Comparison of ENCODE assay signal across 28 cellular contexts in genomic region chr19:690203-690602, GRCh38. TPM values are rescaled to one million over a fixed set of nuclear protein-coding genes. Genes with fewer than 3 reads are reported as not detected.
"Had no signal": no experiment of that assay in that cellular context is flagged by ENCODE, and none has a peak within 500 bp of the region (broad histone marks: within the 10 kb centered on the region; RNA-seq: fewer than 3 reads in every experiment).

No MANE protein-coding gene starts in this region.

- H3K4me3 ChIP-seq: K562, SK-N-MC had no signal

- DNase-seq: activated B cell treated with CpG ODN at 0.5 μM for 24 hours; activated CD4-positive, alpha-beta T cell treated with anti-CD3 and anti-CD28 coated beads for 1 hour; activated CD4-positive, alpha-beta T cell treated with anti-CD3 and anti-CD28 coated beads, Interleukin-2, amount 10 ng/mL, durations not matched to agents 24 days and 14 days; activated CD4-positive, alpha-beta T cell treated with anti-CD3 and anti-CD28 coated beads, Interleukin-2, amount 50 U/mL, for 48 hours; activated CD8-positive, alpha-beta memory T cell treated with anti-CD3 and anti-CD28 coated beads, Interleukin-2, amount 10 ng/mL, durations not matched to agents 7 days and 5 days; activated effector memory CD4-positive, alpha-beta T cell treated with anti-CD3 and anti-CD28 coated beads, Interleukin-2, amount 50 U/mL, for 16 hours; activated naive CD4-positive, alpha-beta T cell treated with anti-CD3 and anti-CD28 coated beads for 36 hours; activated T-cell treated with anti-CD3 and anti-CD28 coated beads, Interleukin-2, amount 50 U/mL, for 4 hours; amygdala; Karpas-422; MM.1S; NCI-H1105; NCI-H1436; NCI-H1694 treated with DMSO at 0.1 percent for 48 hours; NCI-H2029 treated with DMSO at 0.1 percent for 48 hours; NCI-H345; NCI-H510A; NCI-H526 treated with DMSO at 0.1 percent for 48 hours; NCI-H82; NK-92 treated with Interleukin-12 subunit alpha and Interleukin-12 subunit beta, amount 100 ng/mL, for 24 hours; PC-3; SIG-M5; T-cell; T-helper 2 cell; T1000 had no signal

- H3K27ac ChIP-seq: SK-N-MC had no signal

RNA-seq across cellular contexts. Expression of gene PRSS57, which starts 5.0 kb away (rescaled TPM):
- total RNA-seq: activated B cell treated with CpG ODN at 0.5 μM for 24 hours; activated CD4-positive, alpha-beta T cell treated with anti-CD3 and anti-CD28 coated beads, Interleukin-2, amount 10 ng/mL, durations not matched to agents 24 days and 14 days; activated naive CD4-positive, alpha-beta T cell treated with anti-CD3 and anti-CD28 coated beads for 36 hours; astrocyte; PC-3 had no signal

RNA-seq across cellular contexts. Expression of gene PALM, which starts 18.5 kb away (rescaled TPM):
- total RNA-seq: activated B cell treated with CpG ODN at 0.5 μM for 24 hours; activated CD4-positive, alpha-beta T cell treated with anti-CD3 and anti-CD28 coated beads, Interleukin-2, amount 10 ng/mL, durations not matched to agents 24 days and 14 days; activated CD8-positive, alpha-beta memory T cell treated with anti-CD3 and anti-CD28 coated beads, Interleukin-2, amount 10 ng/mL, durations not matched to agents 7 days and 5 days had no signal

RNA-seq across cellular contexts. Expression of gene FGF22, which starts 50.5 kb away (rescaled TPM):
- total RNA-seq: activated CD4-positive, alpha-beta T cell treated with anti-CD3 and anti-CD28 coated beads, Interleukin-2, amount 10 ng/mL, durations not matched to agents 24 days and 14 days; activated CD8-positive, alpha-beta memory T cell treated with anti-CD3 and anti-CD28 coated beads, Interleukin-2, amount 10 ng/mL, durations not matched to agents 7 days and 5 days; activated naive CD4-positive, alpha-beta T cell treated with anti-CD3 and anti-CD28 coated beads for 36 hours; activated T-cell treated with anti-CD3 and anti-CD28 coated beads, Interleukin-2, amount 50 U/mL, for 4 hours had no signal
